In genomic region chr7:106104861-106105260, GRCh38 we compare ENCODE assay signal across 15 cellular contexts.
"Had no signal": no experiment of that assay in that cellular context is flagged by ENCODE, and none has a peak within 500 bp of the region (broad histone marks: within the 10 kb centered on the region; RNA-seq: fewer than 3 reads in every experiment).

No MANE protein-coding gene starts in this region.

- H3K27ac ChIP-seq: hepatocyte, neutrophil, right atrium auricular region, VCaP had no signal

- H3K27ac Mint-ChIP-seq: brain; effector memory CD8-positive, alpha-beta T cell had no signal

- DNase-seq: activated CD4-positive, alpha-beta T cell treated with anti-CD3 and anti-CD28 coated beads for 4 hours; activated naive CD4-positive, alpha-beta T cell treated with Interleukin-2 at 50 U/mL for 16 hours; effector memory CD8-positive, alpha-beta T cell; kidney; midbrain; posterior cingulate gyrus; T1000; thyroid gland had no signal

- FAIRE-seq: kidney had no signal

- H3K4me2 ChIP-seq: hepatocyte had no signal

- H3K4me3 ChIP-seq: hepatocyte, right atrium auricular region, skin epidermis, thyroid gland had no signal

- H3K9me3 ChIP-seq: neutrophil, right atrium auricular region, thyroid gland had no signal

- H2AFZ ChIP-seq: hepatocyte had no signal

- H3K36me3 ChIP-seq: neutrophil, right atrium auricular region, thyroid gland had no signal

- H3K9me3 Mint-ChIP-seq: brain; central memory CD8-positive, alpha-beta T cell; effector memory CD8-positive, alpha-beta T cell had no signal

- ATAC-seq: effector memory CD8-positive, alpha-beta T cell had no signal

- H3K27me3 ChIP-seq: hepatocyte, neutrophil, right atrium auricular region, thyroid gland had no signal

- H3K27me3 Mint-ChIP-seq: central memory CD8-positive, alpha-beta T cell; effector memory CD8-positive, alpha-beta T cell had no signal

- H3K4me3 Mint-ChIP-seq: central memory CD8-positive, alpha-beta T cell; effector memory CD8-positive, alpha-beta T cell had no signal
